In the genomic region with DNA sequence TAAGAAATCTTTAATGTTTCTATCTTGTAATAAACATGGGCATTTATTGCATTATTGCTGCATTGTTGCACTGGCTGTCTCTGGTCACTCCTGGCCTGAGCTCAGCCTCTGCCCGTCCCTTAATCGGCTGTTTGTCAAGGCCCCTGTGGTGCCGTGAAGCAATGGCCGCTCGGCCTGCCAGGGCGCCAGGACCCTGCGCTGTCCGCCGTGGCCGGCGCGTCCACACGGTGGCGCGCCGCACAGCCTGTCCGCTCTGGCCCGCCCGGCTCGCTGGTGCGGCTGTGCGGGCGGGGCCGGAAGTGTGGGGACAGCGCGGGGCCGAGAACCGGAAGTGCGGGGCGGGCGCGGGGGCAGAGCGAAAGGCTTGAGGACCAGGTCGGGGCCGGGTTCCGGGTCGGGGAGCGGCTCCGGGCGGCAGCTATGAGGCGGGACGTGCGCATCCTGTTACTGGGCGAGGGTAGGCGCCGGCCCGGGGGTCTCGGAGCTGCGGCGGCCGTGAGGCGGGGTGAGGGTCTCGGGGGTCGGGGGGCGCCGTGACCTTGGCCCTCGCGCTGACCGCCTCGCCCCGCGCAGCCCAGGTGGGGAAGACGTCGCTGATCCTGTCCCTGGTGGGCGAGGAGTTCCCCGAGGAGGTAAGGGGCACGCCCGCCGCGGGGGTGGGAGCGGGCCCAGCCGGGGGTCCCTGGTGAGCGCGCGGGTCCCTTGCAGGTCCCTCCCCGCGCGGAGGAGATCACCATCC, we compare ENCODE assay signal across 8 cellular contexts. TPM values are rescaled to one million over a fixed set of nuclear protein-coding genes. Genes with fewer than 3 reads are reported as not detected.
DNase-seq lines count a peak whose midpoint lies in the region; ATAC-seq and TF ChIP-seq lines count a peak whose summit lies in the region.

A gene (plus strand): TSS at position 353 of the 739 bp plus-strand sequence. CDS start 68 bp downstream, at position 421.

- no peaks in the 10 kb centered on the region for H3K9me3 Mint-ChIP-seq in activated T-helper 2 cell treated with anti-CD3 and anti-CD28 coated beads, Interferon-gamma antibody, Interleukin-2, Interleukin-4, amounts not matched to agents 10 μg/mL and 5 μg/mL and 100 μg/mL, durations not matched to agents 14 hours and 24 hours and 36 hours
- H3K9me3 Mint-ChIP-seq in natural killer cell treated with Interleukin-12 subunit alpha and Interleukin-12 subunit beta and Interleukin-15 and Interleukin-18, amount 100 ng/mL, for 72 hours = no peaks in the 10 kb centered on the region

- peaks cover 40% of the 10 kb centered on the region for H3K79me2 ChIP-seq in DND-41 (ENCODE audit: insufficient read depth, low read length)
- peaks cover 17% of the 10 kb centered on the region; the same call in 1 of the 2 replicates for H3K79me2 ChIP-seq in Loucy (ENCODE audit: insufficient read depth, low read length)

- H3K9me3 ChIP-seq in DND-41 (ENCODE audit: insufficient read depth, low read length, severe bottlenecking) = no peaks in the 10 kb centered on the region
- no peaks in the 10 kb centered on the region for H3K9me3 ChIP-seq in Loucy (ENCODE audit: insufficient read depth, low read depth, low read length)

- peak within 1 kb of the TSS; percentile 78 for H3K27ac ChIP-seq in DND-41 (ENCODE audit: low read length)

- peaks cover 4% of the 10 kb centered on the region for H3K4me1 Mint-ChIP-seq in activated T-helper 2 cell treated with anti-CD3 and anti-CD28 coated beads, Interferon-gamma antibody, Interleukin-2, Interleukin-4, amounts not matched to agents 10 μg/mL and 5 μg/mL and 100 μg/mL, durations not matched to agents 14 hours and 24 hours and 36 hours (ENCODE audit: low read depth)
- peaks cover 0 to 3% of the 10 kb centered on the region in 2 donors for H3K4me1 Mint-ChIP-seq in natural killer cell treated with Interleukin-12 subunit alpha and Interleukin-12 subunit beta and Interleukin-15 and Interleukin-18, amount 100 ng/mL, for 72 hours (ENCODE audit: low read depth in 2 of 2)

- H4K20me1 ChIP-seq in DND-41 (ENCODE audit: insufficient read depth, low read length) = peaks cover 37% of the 10 kb centered on the region
- H4K20me1 ChIP-seq in Loucy (ENCODE audit: insufficient read depth, low read length, poor library complexity, severe bottlenecking) = no peaks in the 10 kb centered on the region

- peak within 1 kb of the TSS; percentile 80 for H3K27ac Mint-ChIP-seq in activated T-helper 2 cell treated with anti-CD3 and anti-CD28 coated beads, Interferon-gamma antibody, Interleukin-2, Interleukin-4, amounts not matched to agents 10 μg/mL and 5 μg/mL and 100 μg/mL, durations not matched to agents 14 hours and 24 hours and 36 hours
- peak within 1 kb of the TSS in 1 of 2 donors; percentile 78 for H3K27ac Mint-ChIP-seq in natural killer cell treated with Interleukin-12 subunit alpha and Interleukin-12 subunit beta and Interleukin-15 and Interleukin-18, amount 100 ng/mL, for 72 hours

- H3K27me3 ChIP-seq in DND-41 (ENCODE audit: insufficient read depth, low read length, poor library complexity) (no peaks in the 10 kb centered on the region), Loucy (ENCODE audit: insufficient read depth, low read length, poor library complexity, severe bottlenecking) (no peaks in the 10 kb centered on the region)

- peak; percentile 93 for DNase-seq in DND-41
- peak; percentile 70 for DNase-seq in GOT3 (lab: John Stamatoyannopoulos, UW)
- peak; percentile 93 for DNase-seq in activated T-helper 2 cell treated with anti-CD3 and anti-CD28 coated beads, Interferon-gamma antibody, Interleukin-2, Interleukin-4, amounts not matched to agents 10 μg/mL and 5 μg/mL and 100 μg/mL, durations not matched to agents 14 hours and 24 hours and 36 hours (ENCODE audit: low spot score)
- DNase-seq in fibroblast of peridontal ligament (ENCODE audit: extremely low read depth) = peak; percentile 81
- DNase-seq in natural killer cell treated with Interleukin-12 subunit alpha and Interleukin-12 subunit beta and Interleukin-15 and Interleukin-18, amount 100 ng/mL, for 72 hours (ENCODE audit: low spot score) = peak; percentile 96
- DNase-seq in stimulated activated naive CD4-positive, alpha-beta T cell treated with Interleukin-2 at 50 U/mL for 16 hours (lab: John Stamatoyannopoulos, UW) = peak; percentile 92

- no peaks in the 10 kb centered on the region for H3K27me3 Mint-ChIP-seq in activated T-helper 2 cell treated with anti-CD3 and anti-CD28 coated beads, Interferon-gamma antibody, Interleukin-2, Interleukin-4, amounts not matched to agents 10 μg/mL and 5 μg/mL and 100 μg/mL, durations not matched to agents 14 hours and 24 hours and 36 hours (ENCODE audit: low read depth)
- H3K27me3 Mint-ChIP-seq in natural killer cell treated with Interleukin-12 subunit alpha and Interleukin-12 subunit beta and Interleukin-15 and Interleukin-18, amount 100 ng/mL, for 72 hours = no peaks in the 10 kb centered on the region

- H3K4me3 Mint-ChIP-seq in activated T-helper 2 cell treated with anti-CD3 and anti-CD28 coated beads, Interferon-gamma antibody, Interleukin-2, Interleukin-4, amounts not matched to agents 10 μg/mL and 5 μg/mL and 100 μg/mL, durations not matched to agents 14 hours and 24 hours and 36 hours (ENCODE audit: low read depth) = peak within 1 kb of the TSS; percentile 79
- H3K4me3 Mint-ChIP-seq in natural killer cell treated with Interleukin-12 subunit alpha and Interleukin-12 subunit beta and Interleukin-15 and Interleukin-18, amount 100 ng/mL, for 72 hours = peak within 1 kb of the TSS; percentile 75

- H3K4me1 ChIP-seq in DND-41 (ENCODE audit: insufficient read depth, low read length) (peaks cover 31% of the 10 kb centered on the region), Loucy (ENCODE audit: insufficient read depth, low read length, poor library complexity, severe bottlenecking) (peaks cover 5% of the 10 kb centered on the region)

- peaks cover 8% of the 10 kb centered on the region for H3K36me3 Mint-ChIP-seq in activated T-helper 2 cell treated with anti-CD3 and anti-CD28 coated beads, Interferon-gamma antibody, Interleukin-2, Interleukin-4, amounts not matched to agents 10 μg/mL and 5 μg/mL and 100 μg/mL, durations not matched to agents 14 hours and 24 hours and 36 hours (ENCODE audit: low read depth)
- no peaks in the 10 kb centered on the region for H3K36me3 Mint-ChIP-seq in natural killer cell treated with Interleukin-12 subunit alpha and Interleukin-12 subunit beta and Interleukin-15 and Interleukin-18, amount 100 ng/mL, for 72 hours

- H3K9me2 ChIP-seq in Loucy (replicated peaks; ENCODE audit: low read depth, low read length) = no peaks in the 10 kb centered on the region

- TF ChIP-seq CTCF in DND-41 (IDR thresholded peaks at IDR 0.05; ENCODE audit: borderline replicate concordance, extremely low read depth, low read length, poor library complexity, severe bottlenecking) (peak; percentile 96), Loucy (conservative IDR thresholded peaks at IDR 0.05; ENCODE audit: low read length) (peak; percentile 60)

- peak within 1 kb of the TSS; percentile 95 for H3K4me2 ChIP-seq in DND-41 (ENCODE audit: insufficient read depth, low read length)
- peak within 1 kb of the TSS; percentile 67 for H3K4me2 ChIP-seq in Loucy (ENCODE audit: low read depth, low read length, poor library complexity, severe bottlenecking)

- H3K9ac ChIP-seq in DND-41 (ENCODE audit: low read depth, low read length) (peak within 1 kb of the TSS; percentile 99), Loucy (ENCODE audit: low read depth, low read length, poor library complexity, severe bottlenecking) (peak within 1 kb of the TSS; percentile 90)

- peak; percentile 75 for TF ChIP-seq POLR2A in Raji (IDR thresholded peaks at IDR 0.05; ENCODE audit: insufficient read depth, low read depth, low read length)

- no peaks in the 10 kb centered on the region for H3F3A ChIP-seq in Loucy (ENCODE audit: low read depth)

- ATAC-seq in DND-41 (ENCODE audit: insufficient read depth, low read depth) = peak; percentile 94
- ATAC-seq in natural killer cell treated with Interleukin-12 subunit alpha and Interleukin-12 subunit beta and Interleukin-15 and Interleukin-18, amount 100 ng/mL, for 72 hours = peak; percentile 96 to 98

- intact Hi-C loops in activated T-helper 2 cell treated with anti-CD3 and anti-CD28 coated beads, Interferon-gamma antibody, Interleukin-2, Interleukin-4, amounts not matched to agents 10 μg/mL and 5 μg/mL and 100 μg/mL, durations not matched to agents 14 hours and 24 hours and 36 hours (cut with micrococcal nuclease) = no loop called here

- H3K36me3 ChIP-seq in DND-41 (ENCODE audit: insufficient read depth, low read length) (peaks cover 67% of the 10 kb centered on the region), Loucy (ENCODE audit: insufficient read depth, low read length) (no peaks in the 10 kb centered on the region)

- H3K4me3 ChIP-seq in DND-41 (ENCODE audit: low read depth in 1 of 2, low read length in 2 of 2) (peak within 1 kb of the TSS; percentile 96 to 97), Loucy (ENCODE audit: low read length, poor library complexity, severe bottlenecking) (peak within 1 kb of the TSS; percentile 80)

- peak within 1 kb of the TSS; percentile 95 for H2AFZ ChIP-seq in DND-41 (ENCODE audit: low read depth, low read length)
- peak within 1 kb of the TSS; percentile 72; the same call in 1 of the 2 replicates for H2AFZ ChIP-seq in Loucy (ENCODE audit: low read length)

RNA-seq across cellular contexts. Expression of the gene that starts here (rescaled TPM):
- total RNA-seq in activated T-helper 2 cell treated with anti-CD3 and anti-CD28 coated beads, Interferon-gamma antibody, Interleukin-2, Interleukin-4, amounts not matched to agents 10 μg/mL and 5 μg/mL and 100 μg/mL, durations not matched to agents 14 hours and 24 hours and 36 hours = 156 and 158 TPM in 2 replicates
- total RNA-seq in natural killer cell treated with Interleukin-12 subunit alpha and Interleukin-12 subunit beta and Interleukin-15 and Interleukin-18, amount 100 ng/mL, for 72 hours = 100 to 1,000 TPM; 171 to 259 TPM

Comparison
In these comparisons a context has a peak if more than half of its experiments do, and no peak if none do; other contexts are left out.
1. Peak in every context shown above with its lines: DNase-seq, ATAC-seq, H3K4me3 ChIP-seq and H3K27ac ChIP-seq.